In genomic region chr10:59905735-59906416, GRCh38 we compare ENCODE assay signal across 8 cellular contexts. TPM values are rescaled to one million over a fixed set of nuclear protein-coding genes. Genes with fewer than 3 reads are reported as not detected.
DNase-seq lines count a peak whose midpoint lies in the region; ATAC-seq, FAIRE-seq and TF ChIP-seq lines count a peak whose summit lies in the region.

No MANE protein-coding gene starts in this region.

- FAIRE-seq in K562 (lab: Jason Lieb, UNC): no peak

- H3K9ac ChIP-seq in MM.1S (ENCODE audit: low read length) (peak overlapping the region; percentile 77), K562 (ENCODE audit: insufficient read depth in 1 of 2, low read depth in 2 of 2, low read length in 2 of 2) (peak overlapping the region; percentile 79 to 99)

- in situ Hi-C loops in GM13976 (cut with MboI; ENCODE audit: low sequenced_read_pairs, unreplicated experiment) (no loop called here), K562 (cut with MboI) (no loop called here)

- WGBS in K562 (ENCODE audit: insufficient coverage, low coverage, missing lambda C conversion rate): under 1% methylated on average over 46 of the region's 56 CpGs

- H3K4me3 ChIP-seq in MM.1S (ENCODE audit: low read length): peak overlapping the region; percentile 97
- H3K4me3 ChIP-seq in K562: peak overlapping the region; percentile 86

- H3K27ac ChIP-seq in MM.1S (ENCODE audit: low read length): peak overlapping the region; percentile 89; the same call in 1 of the 2 replicates
- H3K27ac ChIP-seq in K562 (ENCODE audit: extremely low read depth, low read depth, low read length): peak overlapping the region; percentile 80

- peaks cover 15% of the 10 kb centered on the region for H3F3A ChIP-seq in MM.1S (ENCODE audit: insufficient read depth, low read length)

- H3K79me2 ChIP-seq in MM.1S (ENCODE audit: low read length): peaks cover 52% of the 10 kb centered on the region
- H3K79me2 ChIP-seq in K562 (ENCODE audit: control insufficient read depth, insufficient read depth, low read length): peaks cover 60% of the 10 kb centered on the region

- H3K27ac Mint-ChIP-seq in stimulated activated naive CD8-positive, alpha-beta T cell treated with anti-CD3 and anti-CD28 coated beads, Interleukin-15, Interleukin-2, amounts not matched to agents 100 ng/mL and 50 ng/mL, for 24 hours: peak overlapping the region; percentile 97

- no TSS peak for BruUV-seq in K562 (replicated peaks; lab: Mats Ljungman, UMichigan)

- TF ChIP-seq EP300 in K562 (IDR thresholded peaks at IDR 0.05; ENCODE audit: low read length): no peak

- no peak for TF ChIP-seq RAD21 in K562 (CRISPR knock-in tag; conservative IDR thresholded peaks at IDR 0.05 in 1 of 2, IDR thresholded peaks at IDR 0.05 in 1 of 2)

- peak overlapping the region; percentile 90 for H2AFZ ChIP-seq in MM.1S (ENCODE audit: low read length)
- peak overlapping the region; percentile 88 for H2AFZ ChIP-seq in K562 (ENCODE audit: low read depth, low read length)

- POLR2A ChIA-PET in K562 (lab: Yijun Ruan, JAX): interaction anchor here (0.6 to 4.0 kb wide), 12 partner anchors 8 to 407 kb away, joined by 3 to 35 read pairs (median 4); no protein-coding TSS in a partner anchor

- no peak for TF ChIP-seq POLR2A in K562 (conservative IDR thresholded peaks at IDR 0.05)

- H3K9me2 ChIP-seq in MM.1S (replicated peaks; ENCODE audit: insufficient read depth, low read length): no peaks in the 10 kb centered on the region

- H3K36me3 Mint-ChIP-seq in stimulated activated naive CD8-positive, alpha-beta T cell treated with anti-CD3 and anti-CD28 coated beads, Interleukin-15, Interleukin-2, amounts not matched to agents 100 ng/mL and 50 ng/mL, for 24 hours (ENCODE audit: low read depth): peaks cover 42% of the 10 kb centered on the region

- H3K9me3 ChIP-seq in MM.1S (replicated peaks; ENCODE audit: insufficient read depth, low read length) (no peaks in the 10 kb centered on the region), K562 (replicated peaks; ENCODE audit: control insufficient read depth, insufficient read depth, low read depth, low read length) (no peaks in the 10 kb centered on the region)

- peaks cover 68% of the 10 kb centered on the region for H3K4me1 Mint-ChIP-seq in stimulated activated naive CD8-positive, alpha-beta T cell treated with anti-CD3 and anti-CD28 coated beads, Interleukin-15, Interleukin-2, amounts not matched to agents 100 ng/mL and 50 ng/mL, for 24 hours (ENCODE audit: low read depth)

- TF ChIP-seq CTCF in GM13976 (IDR thresholded peaks at IDR 0.05; ENCODE audit: borderline replicate concordance, control extremely low read depth, extremely low read depth, insufficient read depth, missing control alignments) (no peak), MM.1S (IDR thresholded peaks at IDR 0.05; ENCODE audit: low read length) (no peak), K562 (IDR thresholded peaks at IDR 0.05 in 2 of 3, conservative IDR thresholded peaks at IDR 0.05 in 1 of 3; ENCODE audit: insufficient read depth in 2 of 3, low read depth in 1 of 3, low read length in 3 of 3) (no peak)

- H3K4me2 ChIP-seq in MM.1S (ENCODE audit: low read depth, low read length): peak overlapping the region; percentile 70
- peak overlapping the region; percentile 89 for H3K4me2 ChIP-seq in K562 (ENCODE audit: insufficient read depth, low read length)

- H4K20me1 ChIP-seq in MM.1S (ENCODE audit: insufficient read depth, low read length): no peaks in the 10 kb centered on the region
- 0 out of 2 replicates have a peak, but pooled peaks cover 8% of the 10 kb centered on the region for H4K20me1 ChIP-seq in K562 (replicated peaks; ENCODE audit: control insufficient read depth, insufficient read depth, low read length)

- H3K4me1 ChIP-seq in MM.1S (ENCODE audit: low read length) (peaks cover 15% of the 10 kb centered on the region), K562 (replicated peaks in 1 of 2; ENCODE audit: control insufficient read depth in 2 of 2, insufficient read depth in 2 of 2, low read length in 2 of 2) (peaks cover 19 to 34% of the 10 kb centered on the region in 2 experiments)

- CTCF ChIA-PET in K562 (lab: Yijun Ruan, JAX; ENCODE audit: low intra/inter-chr PET ratio): interaction anchor here (0.5 to 2.2 kb wide), 4 partner anchors 9 to 77 kb away, joined by 3 to 7 read pairs (median 4); no protein-coding TSS in a partner anchor

- no peaks in the 10 kb centered on the region for H3K27me3 ChIP-seq in MM.1S (replicated peaks; ENCODE audit: insufficient read depth, low read length)
- no peaks in the 10 kb centered on the region for H3K27me3 ChIP-seq in K562 (ENCODE audit: control insufficient read depth in 2 of 2, insufficient read depth in 2 of 2, low read length in 2 of 2)

- DNase-seq in GM13976 (ENCODE audit: low spot score): peak; percentile 34
- DNase-seq in MM.1S: no peak
- peak; percentile 23 to 55 (median 42) for DNase-seq in K562 (ENCODE audit: extremely low read depth in 1 of 4, low spot score in 3 of 4)
- no peak for DNase-seq in left colon
- DNase-seq in NK-92 treated with Interleukin-12 subunit alpha and Interleukin-12 subunit beta, amount 100 ng/mL, for 24 hours (lab: John Stamatoyannopoulos, UW): no peak

- peak; percentile 7 for ATAC-seq in K562
- peak; percentile 1 for ATAC-seq in left colon
- no peak for ATAC-seq in GM21723 (IDR thresholded peaks at IDR 0.05; ENCODE audit: unreplicated experiment)
- ATAC-seq in HG03175 (IDR thresholded peaks at IDR 0.05; ENCODE audit: unreplicated experiment): no peak

- H3K27me3 Mint-ChIP-seq in stimulated activated naive CD8-positive, alpha-beta T cell treated with anti-CD3 and anti-CD28 coated beads, Interleukin-15, Interleukin-2, amounts not matched to agents 100 ng/mL and 50 ng/mL, for 24 hours: no peaks in the 10 kb centered on the region

- no peaks in the 10 kb centered on the region for H3K9me1 ChIP-seq in K562 (ENCODE audit: control insufficient read depth, insufficient read depth, low read length)

- intact Hi-C loops in K562 (cut with micrococcal nuclease) (loop anchor here (1.0 to 5.0 kb wide), 5 partner anchors 26 to 279 kb away; no protein-coding TSS in a partner anchor), left colon (cut with DNase I, micrococcal nuclease) (loop anchor here in 1 of 2 donors (10.0 kb wide), 2 partner anchors 71 to 139 kb away; no protein-coding TSS in a partner anchor)

- H3K36me3 ChIP-seq in MM.1S (replicated peaks; ENCODE audit: insufficient read depth, low read length) (no peaks in the 10 kb centered on the region), K562 (ENCODE audit: control insufficient read depth, insufficient read depth, low read length) (peaks cover 24% of the 10 kb centered on the region; the same call in 2 of the 3 replicates)

- H3K9me3 Mint-ChIP-seq in stimulated activated naive CD8-positive, alpha-beta T cell treated with anti-CD3 and anti-CD28 coated beads, Interleukin-15, Interleukin-2, amounts not matched to agents 100 ng/mL and 50 ng/mL, for 24 hours: no peaks in the 10 kb centered on the region

- peak overlapping the region; percentile 95 for H3K4me3 Mint-ChIP-seq in stimulated activated naive CD8-positive, alpha-beta T cell treated with anti-CD3 and anti-CD28 coated beads, Interleukin-15, Interleukin-2, amounts not matched to agents 100 ng/mL and 50 ng/mL, for 24 hours

TF ChIP-seq in K562, 482 proteins besides CTCF, POLR2A, EP300 and RAD21 (continues in another document):
- TF ChIP-seq ZNF766 (CRISPR knock-in tag; conservative IDR thresholded peaks at IDR 0.05): peak; percentile 20; the same call in 1 of the 2 replicates
- no peak for TF ChIP-seq PHF21A (IDR thresholded peaks at IDR 0.05; ENCODE audit: borderline replicate concordance, low read depth)
- no peak for TF ChIP-seq FOXK2 (conservative IDR thresholded peaks at IDR 0.05 in 1 of 2, IDR thresholded peaks at IDR 0.05 in 1 of 2; ENCODE audit: low read depth in 2 of 2)
- no peak for TF ChIP-seq CREB1 (IDR thresholded peaks at IDR 0.05)
- no peak for TF ChIP-seq CREB1 (CRISPR knock-in tag; IDR thresholded peaks at IDR 0.05)
- peak; percentile 93; the same call in 1 of the 2 replicates for TF ChIP-seq HMGXB4 (CRISPR knock-in tag; IDR thresholded peaks at IDR 0.05)
- TF ChIP-seq MBD2 (IDR thresholded peaks at IDR 0.05; ENCODE audit: borderline replicate concordance, low read depth): no peak
- TF ChIP-seq EZH2 (IDR thresholded peaks at IDR 0.05; ENCODE audit: borderline replicate concordance, low read depth, low read length): no peak
- TF ChIP-seq ZNF274 (IDR thresholded peaks at IDR 0.05; ENCODE audit: borderline replicate concordance, low read depth, low read length): no peak

RNA-seq across cellular contexts. Expression of gene CCDC6, which starts 0.5 kb away (rescaled TPM):
- total RNA-seq in K562 (2011; cell fraction: chromatin; rRNA removed; ENCODE audit: low replicate concordance): 10.1 and 39.9 TPM in 2 replicates
- 6.3 and 11.8 TPM in 2 replicates for total RNA-seq in K562 (2011; cell fraction: nucleolus; rRNA removed)
- 20.5 and 31.5 TPM in 2 replicates for total RNA-seq in K562 (2011; cell fraction: nucleoplasm; rRNA removed)
- total RNA-seq in K562 (2014; rRNA removed) (13.4 and 15.9 TPM in 2 replicates), K562 (2014; rRNA removed; fragmentation: Illumina TruSeq; extraction: Trizol) (22.6 and 24.1 TPM in 2 replicates), K562 (2015; rRNA removed; fragmentation: Illumina TruSeq; extraction: Trizol) (20.6 and 20.9 TPM in 2 replicates), K562 (2021) (41.0 and 42.4 TPM in 2 replicates), left colon (10 to 100 TPM; 54.9 to 60.7 TPM)
- polyA plus RNA-seq in K562 (2011; rRNA removed) (21.9 and 23.4 TPM in 2 replicates), K562 (2014; fragmentation: Illumina TruSeq; extraction: Trizol) (22.7 and 27.8 TPM in 2 replicates), K562 (2014; fragmentation: Nextera tagmentation; extraction: Ambion mirVana) (10 to 100 TPM; 10.4 to 12.7 TPM), K562 (2014; rRNA removed) (16.0 and 18.4 TPM in 2 replicates)
- polyA plus RNA-seq in K562 (2011; cell fraction: cytosol; rRNA removed): 17.6 and 19.3 TPM in 2 replicates
- 11.8 and 16.6 TPM in 2 replicates for polyA plus RNA-seq in K562 (2011; cell fraction: nucleus; rRNA removed)
- polyA plus RNA-seq in K562 (2012): 14.5 and 19.0 TPM in 2 replicates
- polyA minus RNA-seq in K562 (2011; rRNA and poly(A)+ RNA removed): 54.4 and 56.6 TPM in 2 replicates
- 24.9 and 32.8 TPM in 2 replicates for polyA minus RNA-seq in K562 (2011; cell fraction: cytosol; rRNA and poly(A)+ RNA removed)
- polyA minus RNA-seq in K562 (2011; cell fraction: nucleus; rRNA and poly(A)+ RNA removed): 14.0 and 25.5 TPM in 2 replicates

Comparison
In these comparisons a context has a peak if more than half of its experiments do, and no peak if none do; other contexts are left out.
1. DNase-seq: peak in GM13976 (single experiment) and K562 (4 of 4); none in MM.1S (single experiment), left colon (0 of 2) and NK-92 treated with Interleukin-12 subunit alpha and Interleukin-12 subunit beta, amount 100 ng/mL, for 24 hours (single experiment).
2. ATAC-seq: peak in K562 (single experiment) and left colon (single experiment); none in GM21723 (single experiment) and HG03175 (single experiment).